In the genomic region with DNA sequence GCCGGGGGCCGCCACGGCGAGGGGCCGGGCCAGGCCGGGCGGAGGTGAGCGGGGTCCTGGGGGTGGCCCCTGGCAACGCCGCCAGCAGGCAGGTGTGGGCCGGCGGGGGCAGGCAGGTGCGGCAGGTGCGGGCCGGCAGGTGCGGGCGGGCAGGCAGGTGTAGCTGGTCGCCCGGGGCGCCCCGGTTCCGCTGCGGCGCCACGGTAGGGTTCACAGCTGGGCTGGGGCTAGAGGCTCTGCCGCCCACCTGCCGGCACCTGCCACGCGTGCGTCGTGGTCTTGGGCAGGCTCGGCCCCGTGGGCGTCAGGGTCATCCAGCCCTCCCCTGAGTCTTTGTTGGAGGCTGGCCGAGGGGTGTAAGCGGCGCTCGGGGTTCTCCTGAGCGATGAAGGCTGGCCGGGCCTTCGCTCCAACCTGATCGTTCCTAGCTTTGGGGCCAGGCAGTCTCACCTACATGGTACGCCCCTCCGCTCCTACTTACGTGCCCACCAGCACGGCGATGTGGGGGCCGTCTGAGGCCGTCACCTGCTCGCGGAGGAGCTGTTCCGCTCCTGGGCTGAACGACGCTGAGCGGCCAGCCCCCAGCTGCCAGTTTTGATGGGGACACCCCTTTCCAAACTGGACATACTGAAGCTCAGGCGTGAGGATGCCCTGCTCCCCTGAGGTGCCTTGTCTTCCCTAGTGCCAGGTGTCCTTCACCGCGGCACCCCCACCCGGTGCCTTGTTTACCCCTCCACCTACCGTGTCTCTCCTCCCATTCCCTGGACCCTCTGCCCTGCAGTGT, we compare ENCODE assay signal across 1 cellular context.
TF ChIP-seq lines count a peak whose summit lies in the region.

No MANE protein-coding gene starts in this region.

TF ChIP-seq in K562, 482 proteins besides CTCF, POLR2A, EP300 and RAD21 (continued from another document and continues in another):
- TF ChIP-seq, protein P1, sequence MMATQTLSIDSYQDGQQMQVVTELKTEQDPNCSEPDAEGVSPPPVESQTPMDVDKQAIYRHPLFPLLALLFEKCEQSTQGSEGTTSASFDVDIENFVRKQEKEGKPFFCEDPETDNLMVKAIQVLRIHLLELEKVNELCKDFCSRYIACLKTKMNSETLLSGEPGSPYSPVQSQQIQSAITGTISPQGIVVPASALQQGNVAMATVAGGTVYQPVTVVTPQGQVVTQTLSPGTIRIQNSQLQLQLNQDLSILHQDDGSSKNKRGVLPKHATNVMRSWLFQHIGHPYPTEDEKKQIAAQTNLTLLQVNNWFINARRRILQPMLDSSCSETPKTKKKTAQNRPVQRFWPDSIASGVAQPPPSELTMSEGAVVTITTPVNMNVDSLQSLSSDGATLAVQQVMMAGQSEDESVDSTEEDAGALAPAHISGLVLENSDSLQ (IDR thresholded peaks at IDR 0.05): no peak
- TF ChIP-seq GABPA (tag; conservative IDR thresholded peaks at IDR 0.05; ENCODE audit: low read depth): no peak
- TF ChIP-seq BDP1 (IDR thresholded peaks at IDR 0.05; ENCODE audit: insufficient read depth, insufficient read length): no peak
- peak; percentile 58 for TF ChIP-seq EGR1 (conservative IDR thresholded peaks at IDR 0.05)
- TF ChIP-seq KLF6 (CRISPR knock-in tag; IDR thresholded peaks at IDR 0.05; ENCODE audit: borderline replicate concordance): no peak
- no peak for TF ChIP-seq NR3C1 (CRISPR knock-in tag; IDR thresholded peaks at IDR 0.05)
- TF ChIP-seq, protein P2, sequence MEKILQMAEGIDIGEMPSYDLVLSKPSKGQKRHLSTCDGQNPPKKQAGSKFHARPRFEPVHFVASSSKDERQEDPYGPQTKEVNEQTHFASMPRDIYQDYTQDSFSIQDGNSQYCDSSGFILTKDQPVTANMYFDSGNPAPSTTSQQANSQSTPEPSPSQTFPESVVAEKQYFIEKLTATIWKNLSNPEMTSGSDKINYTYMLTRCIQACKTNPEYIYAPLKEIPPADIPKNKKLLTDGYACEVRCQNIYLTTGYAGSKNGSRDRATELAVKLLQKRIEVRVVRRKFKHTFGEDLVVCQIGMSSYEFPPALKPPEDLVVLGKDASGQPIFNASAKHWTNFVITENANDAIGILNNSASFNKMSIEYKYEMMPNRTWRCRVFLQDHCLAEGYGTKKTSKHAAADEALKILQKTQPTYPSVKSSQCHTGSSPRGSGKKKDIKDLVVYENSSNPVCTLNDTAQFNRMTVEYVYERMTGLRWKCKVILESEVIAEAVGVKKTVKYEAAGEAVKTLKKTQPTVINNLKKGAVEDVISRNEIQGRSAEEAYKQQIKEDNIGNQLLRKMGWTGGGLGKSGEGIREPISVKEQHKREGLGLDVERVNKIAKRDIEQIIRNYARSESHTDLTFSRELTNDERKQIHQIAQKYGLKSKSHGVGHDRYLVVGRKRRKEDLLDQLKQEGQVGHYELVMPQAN (IDR thresholded peaks at IDR 0.05; ENCODE audit: borderline replicate concordance): no peak
- no peak for TF ChIP-seq CHCHD3 (CRISPR knock-in tag; IDR thresholded peaks at IDR 0.05)
- no peak for TF ChIP-seq PPARD (CRISPR knock-in tag; IDR thresholded peaks at IDR 0.05)
- TF ChIP-seq, protein P3, sequence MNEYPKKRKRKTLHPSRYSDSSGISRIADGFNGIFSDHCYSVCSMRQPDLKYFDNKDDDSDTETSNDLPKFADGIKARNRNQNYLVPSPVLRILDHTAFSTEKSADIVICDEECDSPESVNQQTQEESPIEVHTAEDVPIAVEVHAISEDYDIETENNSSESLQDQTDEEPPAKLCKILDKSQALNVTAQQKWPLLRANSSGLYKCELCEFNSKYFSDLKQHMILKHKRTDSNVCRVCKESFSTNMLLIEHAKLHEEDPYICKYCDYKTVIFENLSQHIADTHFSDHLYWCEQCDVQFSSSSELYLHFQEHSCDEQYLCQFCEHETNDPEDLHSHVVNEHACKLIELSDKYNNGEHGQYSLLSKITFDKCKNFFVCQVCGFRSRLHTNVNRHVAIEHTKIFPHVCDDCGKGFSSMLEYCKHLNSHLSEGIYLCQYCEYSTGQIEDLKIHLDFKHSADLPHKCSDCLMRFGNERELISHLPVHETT (CRISPR knock-in tag; conservative IDR thresholded peaks at IDR 0.05 in 1 of 2, IDR thresholded peaks at IDR 0.05 in 1 of 2): no peak
- no peak for TF ChIP-seq ASH1L (IDR thresholded peaks at IDR 0.05; ENCODE audit: borderline replicate concordance, low read depth, partially characterized antibody)
- TF ChIP-seq ZC3H4 (CRISPR knock-in tag; IDR thresholded peaks at IDR 0.05; ENCODE audit: borderline replicate concordance): no peak
- 0 out of 2 replicates have a peak, but pooled peaks have one; percentile 19 for TF ChIP-seq NR2C2 (CRISPR knock-in tag; IDR thresholded peaks at IDR 0.05)
- TF ChIP-seq NR2C2 (tag; IDR thresholded peaks at IDR 0.05): 0 out of 2 replicates have a peak, but pooled peaks have one; percentile 30
- TF ChIP-seq, protein P4, sequence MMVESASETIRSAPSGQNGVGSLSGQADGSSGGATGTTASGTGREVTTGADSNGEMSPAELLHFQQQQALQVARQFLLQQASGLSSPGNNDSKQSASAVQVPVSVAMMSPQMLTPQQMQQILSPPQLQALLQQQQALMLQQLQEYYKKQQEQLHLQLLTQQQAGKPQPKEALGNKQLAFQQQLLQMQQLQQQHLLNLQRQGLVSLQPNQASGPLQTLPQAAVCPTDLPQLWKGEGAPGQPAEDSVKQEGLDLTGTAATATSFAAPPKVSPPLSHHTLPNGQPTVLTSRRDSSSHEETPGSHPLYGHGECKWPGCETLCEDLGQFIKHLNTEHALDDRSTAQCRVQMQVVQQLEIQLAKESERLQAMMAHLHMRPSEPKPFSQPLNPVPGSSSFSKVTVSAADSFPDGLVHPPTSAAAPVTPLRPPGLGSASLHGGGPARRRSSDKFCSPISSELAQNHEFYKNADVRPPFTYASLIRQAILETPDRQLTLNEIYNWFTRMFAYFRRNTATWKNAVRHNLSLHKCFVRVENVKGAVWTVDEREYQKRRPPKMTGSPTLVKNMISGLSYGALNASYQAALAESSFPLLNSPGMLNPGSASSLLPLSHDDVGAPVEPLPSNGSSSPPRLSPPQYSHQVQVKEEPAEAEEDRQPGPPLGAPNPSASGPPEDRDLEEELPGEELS (CRISPR knock-in tag; IDR thresholded peaks at IDR 0.05; ENCODE audit: borderline replicate concordance): no peak
- no peak for TF ChIP-seq ZEB2 (IDR thresholded peaks at IDR 0.05)
- no peak for TF ChIP-seq ZNF507 (tag; conservative IDR thresholded peaks at IDR 0.05)
- no peak for TF ChIP-seq NCOA4 (IDR thresholded peaks at IDR 0.05; ENCODE audit: partially characterized antibody)
- no peak for TF ChIP-seq ZNF217 (CRISPR knock-in tag; IDR thresholded peaks at IDR 0.05)
- no peak for TF ChIP-seq MCM2 (IDR thresholded peaks at IDR 0.05; ENCODE audit: low read depth)
- TF ChIP-seq, protein P5, sequence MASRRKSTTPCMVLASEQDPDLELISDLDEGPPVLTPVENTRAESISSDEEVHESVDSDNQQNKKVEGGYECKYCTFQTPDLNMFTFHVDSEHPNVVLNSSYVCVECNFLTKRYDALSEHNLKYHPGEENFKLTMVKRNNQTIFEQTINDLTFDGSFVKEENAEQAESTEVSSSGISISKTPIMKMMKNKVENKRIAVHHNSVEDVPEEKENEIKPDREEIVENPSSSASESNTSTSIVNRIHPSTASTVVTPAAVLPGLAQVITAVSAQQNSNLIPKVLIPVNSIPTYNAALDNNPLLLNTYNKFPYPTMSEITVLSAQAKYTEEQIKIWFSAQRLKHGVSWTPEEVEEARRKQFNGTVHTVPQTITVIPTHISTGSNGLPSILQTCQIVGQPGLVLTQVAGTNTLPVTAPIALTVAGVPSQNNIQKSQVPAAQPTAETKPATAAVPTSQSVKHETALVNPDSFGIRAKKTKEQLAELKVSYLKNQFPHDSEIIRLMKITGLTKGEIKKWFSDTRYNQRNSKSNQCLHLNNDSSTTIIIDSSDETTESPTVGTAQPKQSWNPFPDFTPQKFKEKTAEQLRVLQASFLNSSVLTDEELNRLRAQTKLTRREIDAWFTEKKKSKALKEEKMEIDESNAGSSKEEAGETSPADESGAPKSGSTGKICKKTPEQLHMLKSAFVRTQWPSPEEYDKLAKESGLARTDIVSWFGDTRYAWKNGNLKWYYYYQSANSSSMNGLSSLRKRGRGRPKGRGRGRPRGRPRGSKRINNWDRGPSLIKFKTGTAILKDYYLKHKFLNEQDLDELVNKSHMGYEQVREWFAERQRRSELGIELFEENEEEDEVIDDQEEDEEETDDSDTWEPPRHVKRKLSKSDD (conservative IDR thresholded peaks at IDR 0.05; ENCODE audit: low read length): no peak
- TF ChIP-seq CSDE1 (IDR thresholded peaks at IDR 0.05): no peak
- TF ChIP-seq LEF1 (IDR thresholded peaks at IDR 0.05): no peak
- TF ChIP-seq SMAD4 (CRISPR knock-in tag; conservative IDR thresholded peaks at IDR 0.05): 0 out of 2 replicates have a peak, but pooled peaks have one; percentile 13
- TF ChIP-seq SUPT5H (IDR thresholded peaks at IDR 0.05): peak; percentile 53; the same call in 1 of the 2 replicates
- no peak for TF ChIP-seq NFE2 (IDR thresholded peaks at IDR 0.05; ENCODE audit: low read depth)
- no peak for TF ChIP-seq NFYB (IDR thresholded peaks at IDR 0.05; ENCODE audit: extremely low read depth, insufficient read length)
- TF ChIP-seq RBM34 (IDR thresholded peaks at IDR 0.05; ENCODE audit: borderline replicate concordance, insufficient read depth, low read length): no peak
- TF ChIP-seq, protein P6, sequence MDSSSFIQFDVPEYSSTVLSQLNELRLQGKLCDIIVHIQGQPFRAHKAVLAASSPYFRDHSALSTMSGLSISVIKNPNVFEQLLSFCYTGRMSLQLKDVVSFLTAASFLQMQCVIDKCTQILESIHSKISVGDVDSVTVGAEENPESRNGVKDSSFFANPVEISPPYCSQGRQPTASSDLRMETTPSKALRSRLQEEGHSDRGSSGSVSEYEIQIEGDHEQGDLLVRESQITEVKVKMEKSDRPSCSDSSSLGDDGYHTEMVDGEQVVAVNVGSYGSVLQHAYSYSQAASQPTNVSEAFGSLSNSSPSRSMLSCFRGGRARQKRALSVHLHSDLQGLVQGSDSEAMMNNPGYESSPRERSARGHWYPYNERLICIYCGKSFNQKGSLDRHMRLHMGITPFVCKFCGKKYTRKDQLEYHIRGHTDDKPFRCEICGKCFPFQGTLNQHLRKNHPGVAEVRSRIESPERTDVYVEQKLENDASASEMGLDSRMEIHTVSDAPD (CRISPR knock-in tag; IDR thresholded peaks at IDR 0.05): no peak
- no peak for TF ChIP-seq CBX2 (IDR thresholded peaks at IDR 0.05; ENCODE audit: insufficient read depth, low read length, poor library complexity, severe bottlenecking)
- TF ChIP-seq EZH2 (IDR thresholded peaks at IDR 0.05; ENCODE audit: borderline replicate concordance, low read depth, low read length): no peak
- TF ChIP-seq, protein P7, sequence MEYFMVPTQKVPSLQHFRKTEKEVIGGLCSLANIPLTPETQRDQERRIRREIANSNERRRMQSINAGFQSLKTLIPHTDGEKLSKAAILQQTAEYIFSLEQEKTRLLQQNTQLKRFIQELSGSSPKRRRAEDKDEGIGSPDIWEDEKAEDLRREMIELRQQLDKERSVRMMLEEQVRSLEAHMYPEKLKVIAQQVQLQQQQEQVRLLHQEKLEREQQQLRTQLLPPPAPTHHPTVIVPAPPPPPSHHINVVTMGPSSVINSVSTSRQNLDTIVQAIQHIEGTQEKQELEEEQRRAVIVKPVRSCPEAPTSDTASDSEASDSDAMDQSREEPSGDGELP (CRISPR knock-in tag; IDR thresholded peaks at IDR 0.05; ENCODE audit: borderline replicate concordance): peak; percentile 26; the same call in 1 of the 2 replicates
- TF ChIP-seq, protein P8, sequence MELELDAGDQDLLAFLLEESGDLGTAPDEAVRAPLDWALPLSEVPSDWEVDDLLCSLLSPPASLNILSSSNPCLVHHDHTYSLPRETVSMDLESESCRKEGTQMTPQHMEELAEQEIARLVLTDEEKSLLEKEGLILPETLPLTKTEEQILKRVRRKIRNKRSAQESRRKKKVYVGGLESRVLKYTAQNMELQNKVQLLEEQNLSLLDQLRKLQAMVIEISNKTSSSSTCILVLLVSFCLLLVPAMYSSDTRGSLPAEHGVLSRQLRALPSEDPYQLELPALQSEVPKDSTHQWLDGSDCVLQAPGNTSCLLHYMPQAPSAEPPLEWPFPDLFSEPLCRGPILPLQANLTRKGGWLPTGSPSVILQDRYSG (tag; conservative IDR thresholded peaks at IDR 0.05; ENCODE audit: low read depth): no peak
- TF ChIP-seq ESRRA (IDR thresholded peaks at IDR 0.05; ENCODE audit: borderline replicate concordance, low read depth): no peak
- no peak for TF ChIP-seq RBM17 (IDR thresholded peaks at IDR 0.05; ENCODE audit: borderline replicate concordance, low read depth, low read length)
- no peak for TF ChIP-seq PHB2 (IDR thresholded peaks at IDR 0.05; ENCODE audit: low read depth)
- no peak for TF ChIP-seq BMI1 (IDR thresholded peaks at IDR 0.05; ENCODE audit: low read length)
- no peak for TF ChIP-seq ZBTB7A (IDR thresholded peaks at IDR 0.05; ENCODE audit: borderline replicate concordance, control insufficient read depth, low read depth, low read length)
- no peak for TF ChIP-seq POLR2H (tag; IDR thresholded peaks at IDR 0.05; ENCODE audit: low read depth)
- TF ChIP-seq MED1 (CRISPR knock-in tag; IDR thresholded peaks at IDR 0.05; ENCODE audit: borderline replicate concordance): no peak
- no peak for TF ChIP-seq ZKSCAN8 (CRISPR knock-in tag; IDR thresholded peaks at IDR 0.05)
- TF ChIP-seq ZNF707 (CRISPR knock-in tag; conservative IDR thresholded peaks at IDR 0.05): no peak
- TF ChIP-seq YY1 (IDR thresholded peaks at IDR 0.05; ENCODE audit: borderline replicate concordance in 1 of 3, control insufficient read depth in 1 of 3, extremely low read depth in 1 of 3, insufficient read depth in 3 of 3, insufficient read length in 1 of 3, insufficient replicate concordance in 2 of 3, low read depth in 1 of 3, low read length in 2 of 3): peak in 1 of 3 experiments; percentile 2
- no peak for TF ChIP-seq NCOA2 (IDR thresholded peaks at IDR 0.05; ENCODE audit: partially characterized antibody in 2 of 2)
- no peak for TF ChIP-seq ZNF583 (CRISPR knock-in tag; IDR thresholded peaks at IDR 0.05)
- TF ChIP-seq ZNF695 (CRISPR knock-in tag; IDR thresholded peaks at IDR 0.05): no peak
- TF ChIP-seq, protein P9, sequence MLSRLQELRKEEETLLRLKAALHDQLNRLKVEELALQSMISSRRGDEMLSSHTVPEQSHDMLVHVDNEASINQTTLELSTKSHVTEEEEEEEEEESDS (CRISPR knock-in tag; IDR thresholded peaks at IDR 0.05): no peak
- TF ChIP-seq PHB (CRISPR knock-in tag; IDR thresholded peaks at IDR 0.05): no peak
- TF ChIP-seq HNRNPK (IDR thresholded peaks at IDR 0.05; ENCODE audit: low read depth, low read length, poor library complexity, severe bottlenecking): no peak
- no peak for TF ChIP-seq RBM39 (optimal IDR thresholded peaks at IDR 0.05; ENCODE audit: low read depth, low read length)
- no peak for TF ChIP-seq RBBP5 (IDR thresholded peaks at IDR 0.05; ENCODE audit: borderline replicate concordance, insufficient read depth, low read length, poor library complexity, severe bottlenecking)
- no peak for TF ChIP-seq GTF2A2 (tag; IDR thresholded peaks at IDR 0.05)
- TF ChIP-seq, protein P10, sequence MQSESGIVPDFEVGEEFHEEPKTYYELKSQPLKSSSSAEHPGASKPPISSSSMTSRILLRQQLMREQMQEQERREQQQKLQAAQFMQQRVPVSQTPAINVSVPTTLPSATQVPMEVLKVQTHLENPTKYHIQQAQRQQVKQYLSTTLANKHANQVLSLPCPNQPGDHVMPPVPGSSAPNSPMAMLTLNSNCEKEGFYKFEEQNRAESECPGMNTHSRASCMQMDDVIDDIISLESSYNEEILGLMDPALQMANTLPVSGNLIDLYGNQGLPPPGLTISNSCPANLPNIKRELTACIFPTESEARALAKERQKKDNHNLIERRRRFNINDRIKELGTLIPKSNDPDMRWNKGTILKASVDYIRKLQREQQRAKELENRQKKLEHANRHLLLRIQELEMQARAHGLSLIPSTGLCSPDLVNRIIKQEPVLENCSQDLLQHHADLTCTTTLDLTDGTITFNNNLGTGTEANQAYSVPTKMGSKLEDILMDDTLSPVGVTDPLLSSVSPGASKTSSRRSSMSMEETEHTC (IDR thresholded peaks at IDR 0.05): no peak
- no peak for TF ChIP-seq POLR3G (IDR thresholded peaks at IDR 0.05; ENCODE audit: extremely low read depth, insufficient read length, insufficient replicate concordance)
